ENCODE assay signal across 1 cellular context in the genomic region with DNA sequence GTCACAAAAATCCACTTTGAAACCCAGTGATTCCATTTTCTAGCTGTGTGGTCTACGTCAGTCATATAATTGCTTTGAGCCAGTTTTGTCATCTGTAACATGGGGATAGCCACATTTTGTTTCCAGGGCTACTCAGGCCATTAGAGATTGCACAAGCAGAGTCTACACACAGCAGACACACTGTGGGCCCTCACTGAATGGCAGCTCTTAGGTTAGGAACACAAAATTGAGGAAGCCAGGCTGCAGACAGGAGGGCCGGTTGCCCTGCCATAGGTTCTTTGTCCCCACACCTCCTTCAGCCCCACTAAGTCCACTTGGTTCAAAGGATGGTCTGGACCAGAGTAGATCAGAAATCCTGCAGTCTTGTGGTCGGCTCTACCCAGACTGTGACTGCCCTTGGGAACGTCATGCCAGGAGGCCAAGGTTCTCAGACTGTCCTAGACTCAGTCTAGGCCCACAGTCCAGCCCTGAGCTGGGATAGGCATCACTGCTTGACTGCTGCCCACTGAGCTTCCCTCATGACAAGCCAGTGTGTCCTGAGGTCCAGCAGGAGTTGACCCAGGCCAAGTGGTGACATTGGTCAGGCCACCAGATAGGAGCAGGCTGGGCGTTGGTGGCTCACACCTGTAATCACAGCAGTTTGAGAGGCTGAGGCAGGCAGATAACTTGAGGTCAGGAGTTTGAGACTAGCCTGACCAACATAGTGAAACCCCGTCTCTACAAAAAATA.
TF ChIP-seq lines count a peak whose summit lies in the region.

No MANE protein-coding gene starts in this region.

TF ChIP-seq in GM23338, 12 proteins besides CTCF, POLR2A, EP300 and RAD21 (continued from another document):
- TF ChIP-seq, protein P1, sequence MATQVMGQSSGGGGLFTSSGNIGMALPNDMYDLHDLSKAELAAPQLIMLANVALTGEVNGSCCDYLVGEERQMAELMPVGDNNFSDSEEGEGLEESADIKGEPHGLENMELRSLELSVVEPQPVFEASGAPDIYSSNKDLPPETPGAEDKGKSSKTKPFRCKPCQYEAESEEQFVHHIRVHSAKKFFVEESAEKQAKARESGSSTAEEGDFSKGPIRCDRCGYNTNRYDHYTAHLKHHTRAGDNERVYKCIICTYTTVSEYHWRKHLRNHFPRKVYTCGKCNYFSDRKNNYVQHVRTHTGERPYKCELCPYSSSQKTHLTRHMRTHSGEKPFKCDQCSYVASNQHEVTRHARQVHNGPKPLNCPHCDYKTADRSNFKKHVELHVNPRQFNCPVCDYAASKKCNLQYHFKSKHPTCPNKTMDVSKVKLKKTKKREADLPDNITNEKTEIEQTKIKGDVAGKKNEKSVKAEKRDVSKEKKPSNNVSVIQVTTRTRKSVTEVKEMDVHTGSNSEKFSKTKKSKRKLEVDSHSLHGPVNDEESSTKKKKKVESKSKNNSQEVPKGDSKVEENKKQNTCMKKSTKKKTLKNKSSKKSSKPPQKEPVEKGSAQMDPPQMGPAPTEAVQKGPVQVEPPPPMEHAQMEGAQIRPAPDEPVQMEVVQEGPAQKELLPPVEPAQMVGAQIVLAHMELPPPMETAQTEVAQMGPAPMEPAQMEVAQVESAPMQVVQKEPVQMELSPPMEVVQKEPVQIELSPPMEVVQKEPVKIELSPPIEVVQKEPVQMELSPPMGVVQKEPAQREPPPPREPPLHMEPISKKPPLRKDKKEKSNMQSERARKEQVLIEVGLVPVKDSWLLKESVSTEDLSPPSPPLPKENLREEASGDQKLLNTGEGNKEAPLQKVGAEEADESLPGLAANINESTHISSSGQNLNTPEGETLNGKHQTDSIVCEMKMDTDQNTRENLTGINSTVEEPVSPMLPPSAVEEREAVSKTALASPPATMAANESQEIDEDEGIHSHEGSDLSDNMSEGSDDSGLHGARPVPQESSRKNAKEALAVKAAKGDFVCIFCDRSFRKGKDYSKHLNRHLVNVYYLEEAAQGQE (IDR thresholded peaks at IDR 0.05; ENCODE audit: unreplicated experiment): no peak
- TF ChIP-seq, protein P2, sequence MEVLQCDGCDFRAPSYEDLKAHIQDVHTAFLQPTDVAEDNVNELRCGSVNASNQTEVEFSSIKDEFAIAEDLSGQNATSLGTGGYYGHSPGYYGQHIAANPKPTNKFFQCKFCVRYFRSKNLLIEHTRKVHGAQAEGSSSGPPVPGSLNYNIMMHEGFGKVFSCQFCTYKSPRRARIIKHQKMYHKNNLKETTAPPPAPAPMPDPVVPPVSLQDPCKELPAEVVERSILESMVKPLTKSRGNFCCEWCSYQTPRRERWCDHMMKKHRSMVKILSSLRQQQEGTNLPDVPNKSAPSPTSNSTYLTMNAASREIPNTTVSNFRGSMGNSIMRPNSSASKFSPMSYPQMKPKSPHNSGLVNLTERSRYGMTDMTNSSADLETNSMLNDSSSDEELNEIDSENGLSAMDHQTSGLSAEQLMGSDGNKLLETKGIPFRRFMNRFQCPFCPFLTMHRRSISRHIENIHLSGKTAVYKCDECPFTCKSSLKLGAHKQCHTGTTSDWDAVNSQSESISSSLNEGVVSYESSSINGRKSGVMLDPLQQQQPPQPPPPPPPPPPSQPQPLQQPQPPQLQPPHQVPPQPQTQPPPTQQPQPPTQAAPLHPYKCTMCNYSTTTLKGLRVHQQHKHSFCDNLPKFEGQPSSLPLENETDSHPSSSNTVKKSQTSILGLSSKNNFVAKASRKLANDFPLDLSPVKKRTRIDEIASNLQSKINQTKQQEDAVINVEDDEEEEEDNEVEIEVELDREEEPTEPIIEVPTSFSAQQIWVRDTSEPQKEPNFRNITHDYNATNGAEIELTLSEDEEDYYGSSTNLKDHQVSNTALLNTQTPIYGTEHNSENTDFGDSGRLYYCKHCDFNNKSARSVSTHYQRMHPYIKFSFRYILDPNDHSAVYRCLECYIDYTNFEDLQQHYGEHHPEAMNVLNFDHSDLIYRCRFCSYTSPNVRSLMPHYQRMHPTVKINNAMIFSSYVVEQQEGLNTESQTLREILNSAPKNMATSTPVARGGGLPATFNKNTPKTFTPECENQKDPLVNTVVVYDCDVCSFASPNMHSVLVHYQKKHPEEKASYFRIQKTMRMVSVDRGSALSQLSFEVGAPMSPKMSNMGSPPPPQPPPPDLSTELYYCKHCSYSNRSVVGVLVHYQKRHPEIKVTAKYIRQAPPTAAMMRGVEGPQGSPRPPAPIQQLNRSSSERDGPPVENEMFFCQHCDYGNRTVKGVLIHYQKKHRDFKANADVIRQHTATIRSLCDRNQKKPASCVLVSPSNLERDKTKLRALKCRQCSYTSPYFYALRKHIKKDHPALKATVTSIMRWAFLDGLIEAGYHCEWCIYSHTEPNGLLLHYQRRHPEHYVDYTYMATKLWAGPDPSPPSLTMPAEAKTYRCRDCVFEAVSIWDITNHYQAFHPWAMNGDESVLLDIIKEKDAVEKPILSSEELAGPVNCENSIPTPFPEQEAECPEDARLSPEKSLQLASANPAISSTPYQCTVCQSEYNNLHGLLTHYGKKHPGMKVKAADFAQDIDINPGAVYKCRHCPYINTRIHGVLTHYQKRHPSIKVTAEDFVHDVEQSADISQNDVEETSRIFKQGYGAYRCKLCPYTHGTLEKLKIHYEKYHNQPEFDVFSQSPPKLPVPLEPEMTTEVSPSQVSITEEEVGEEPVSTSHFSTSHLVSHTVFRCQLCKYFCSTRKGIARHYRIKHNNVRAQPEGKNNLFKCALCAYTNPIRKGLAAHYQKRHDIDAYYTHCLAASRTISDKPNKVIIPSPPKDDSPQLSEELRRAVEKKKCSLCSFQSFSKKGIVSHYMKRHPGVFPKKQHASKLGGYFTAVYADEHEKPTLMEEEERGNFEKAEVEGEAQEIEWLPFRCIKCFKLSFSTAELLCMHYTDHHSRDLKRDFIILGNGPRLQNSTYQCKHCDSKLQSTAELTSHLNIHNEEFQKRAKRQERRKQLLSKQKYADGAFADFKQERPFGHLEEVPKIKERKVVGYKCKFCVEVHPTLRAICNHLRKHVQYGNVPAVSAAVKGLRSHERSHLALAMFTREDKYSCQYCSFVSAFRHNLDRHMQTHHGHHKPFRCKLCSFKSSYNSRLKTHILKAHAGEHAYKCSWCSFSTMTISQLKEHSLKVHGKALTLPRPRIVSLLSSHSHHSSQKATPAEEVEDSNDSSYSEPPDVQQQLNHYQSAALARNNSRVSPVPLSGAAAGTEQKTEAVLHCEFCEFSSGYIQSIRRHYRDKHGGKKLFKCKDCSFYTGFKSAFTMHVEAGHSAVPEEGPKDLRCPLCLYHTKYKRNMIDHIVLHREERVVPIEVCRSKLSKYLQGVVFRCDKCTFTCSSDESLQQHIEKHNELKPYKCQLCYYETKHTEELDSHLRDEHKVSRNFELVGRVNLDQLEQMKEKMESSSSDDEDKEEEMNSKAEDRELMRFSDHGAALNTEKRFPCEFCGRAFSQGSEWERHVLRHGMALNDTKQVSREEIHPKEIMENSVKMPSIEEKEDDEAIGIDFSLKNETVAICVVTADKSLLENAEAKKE (CRISPR knock-in tag; IDR thresholded peaks at IDR 0.05): no peak
- TF ChIP-seq POLR2AphosphoS5 (IDR thresholded peaks at IDR 0.05; ENCODE audit: low read depth) (no peak), EZH2 (IDR thresholded peaks at IDR 0.05; ENCODE audit: low read depth, unreplicated experiment) (no peak), JUNB (IDR thresholded peaks at IDR 0.05; ENCODE audit: unreplicated experiment) (no peak), STAT1 (IDR thresholded peaks at IDR 0.05; ENCODE audit: unreplicated experiment) (no peak), ZNF114 (CRISPR knock-in tag; IDR thresholded peaks at IDR 0.05) (no peak), ZNF331 (CRISPR knock-in tag; IDR thresholded peaks at IDR 0.05; ENCODE audit: low read depth) (no peak)
- TF ChIP-seq, protein P3, sequence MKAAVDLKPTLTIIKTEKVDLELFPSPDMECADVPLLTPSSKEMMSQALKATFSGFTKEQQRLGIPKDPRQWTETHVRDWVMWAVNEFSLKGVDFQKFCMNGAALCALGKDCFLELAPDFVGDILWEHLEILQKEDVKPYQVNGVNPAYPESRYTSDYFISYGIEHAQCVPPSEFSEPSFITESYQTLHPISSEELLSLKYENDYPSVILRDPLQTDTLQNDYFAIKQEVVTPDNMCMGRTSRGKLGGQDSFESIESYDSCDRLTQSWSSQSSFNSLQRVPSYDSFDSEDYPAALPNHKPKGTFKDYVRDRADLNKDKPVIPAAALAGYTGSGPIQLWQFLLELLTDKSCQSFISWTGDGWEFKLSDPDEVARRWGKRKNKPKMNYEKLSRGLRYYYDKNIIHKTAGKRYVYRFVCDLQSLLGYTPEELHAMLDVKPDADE (IDR thresholded peaks at IDR 0.05): no peak
TF ChIP-seq in GM23338: peak in this region for 0.
